Comparison of ENCODE assay signal across 16 cellular contexts in the genomic region with DNA sequence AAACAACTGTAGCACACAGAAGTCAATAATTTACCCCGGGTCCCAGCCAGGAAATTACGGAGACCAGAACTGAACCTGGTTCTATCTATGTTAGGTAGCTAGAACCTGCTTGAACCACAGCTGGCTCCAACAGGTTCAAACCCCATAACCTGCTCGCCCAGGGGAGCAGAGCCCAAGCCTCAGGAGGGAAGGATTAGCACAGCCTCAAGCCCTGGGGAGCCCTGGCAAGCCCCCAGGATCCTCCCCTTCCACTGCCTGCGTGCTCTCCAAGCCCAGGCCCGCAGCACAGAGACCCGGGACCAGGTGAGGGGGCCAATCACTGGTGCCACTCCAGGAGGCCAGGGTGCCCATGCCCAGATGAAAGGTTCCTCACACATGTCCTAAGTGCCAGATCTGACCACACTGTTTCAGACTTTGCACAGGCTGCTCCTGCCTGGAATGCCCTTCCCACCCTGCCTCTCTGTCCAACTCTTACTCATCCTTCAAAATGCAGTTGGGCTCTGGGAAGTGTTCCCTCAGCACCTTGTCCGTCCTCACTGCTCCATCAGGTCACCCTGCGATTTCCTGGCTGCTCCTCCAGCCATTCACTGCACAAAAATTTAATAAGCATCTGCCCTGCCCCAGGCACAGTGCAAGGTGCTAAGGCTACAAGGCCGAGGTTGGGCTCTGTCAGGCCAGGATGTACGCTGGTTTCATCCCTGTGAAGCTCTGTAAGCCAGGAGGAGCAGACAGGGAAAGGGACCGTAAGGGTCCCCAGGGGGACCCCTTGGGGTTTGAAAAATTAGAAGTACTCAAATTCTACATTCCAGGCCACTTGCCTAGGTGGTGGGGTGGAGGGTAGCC. TPM values are rescaled to one million over a fixed set of nuclear protein-coding genes. Genes with fewer than 3 reads are reported as not detected.
DNase-seq lines count a peak whose midpoint lies in the region; ATAC-seq, FAIRE-seq and TF ChIP-seq lines count a peak whose summit lies in the region.
"Had no signal": no experiment of that assay in that cellular context is flagged by ENCODE, and none has a peak within 500 bp of the region (broad histone marks: within the 10 kb centered on the region; RNA-seq: fewer than 3 reads in every experiment).

No MANE protein-coding gene starts in this region.

- H3K36me3 ChIP-seq in GM23338 (ENCODE audit: insufficient read depth): no peaks in the 10 kb centered on the region
- no peaks in the 10 kb centered on the region for H3K36me3 ChIP-seq in small intestine (ENCODE audit: control insufficient read depth in 2 of 2, insufficient read depth in 2 of 2, low read length in 2 of 2)
- peaks cover 3% of the 10 kb centered on the region; the same call in 1 of the 2 replicates for H3K36me3 ChIP-seq in WERI-Rb-1

- no peaks in the 10 kb centered on the region for H3K9me3 ChIP-seq in small intestine (ENCODE audit: control insufficient read depth, low read depth)
- H3K9me3 ChIP-seq in WERI-Rb-1 (ENCODE audit: severe bottlenecking): no peaks in the 10 kb centered on the region

- H3K27me3 ChIP-seq in GM23338 (ENCODE audit: insufficient read depth) (no peaks in the 10 kb centered on the region), small intestine (ENCODE audit: control insufficient read depth in 2 of 2, insufficient read depth in 2 of 2, low read length in 2 of 2) (no peaks in the 10 kb centered on the region), WERI-Rb-1 (ENCODE audit: insufficient read depth, low read depth, severe bottlenecking) (no peaks in the 10 kb centered on the region)

- no peak overlapping the region for H2AFZ ChIP-seq in GM23338

- intact Hi-C loops in activated CD4-positive, alpha-beta memory T cell treated with anti-CD3 and anti-CD28 coated beads for 36 hours (cut with micrococcal nuclease): no loop called here

- TF ChIP-seq CTCF in GM23338 (conservative IDR thresholded peaks at IDR 0.05; ENCODE audit: low read depth in 2 of 2): no peak
- TF ChIP-seq CTCF in WERI-Rb-1 (IDR thresholded peaks at IDR 0.05; ENCODE audit: low read depth, low read length): no peak

- peaks cover 14% of the 10 kb centered on the region for H3K27me3 Mint-ChIP-seq in GM23338 (ENCODE audit: insufficient read depth, low read depth, poor library complexity)
- no peaks in the 10 kb centered on the region for H3K27me3 Mint-ChIP-seq in activated CD4-positive, alpha-beta memory T cell treated with anti-CD3 and anti-CD28 coated beads for 36 hours
- H3K27me3 Mint-ChIP-seq: CD8-positive, alpha-beta memory T cell; central memory CD8-positive, alpha-beta T cell; IgD-negative memory B cell; naive thymus-derived CD4-positive, alpha-beta T cell had no signal

- H3K27ac Mint-ChIP-seq in GM23338: peak overlapping the region; percentile 72
- H3K27ac Mint-ChIP-seq in activated CD4-positive, alpha-beta memory T cell treated with anti-CD3 and anti-CD28 coated beads for 36 hours: no peak overlapping the region
- H3K27ac Mint-ChIP-seq: IgD-negative memory B cell had no signal

- H3K9me2 ChIP-seq in GM23338 (ENCODE audit: insufficient read depth): no peaks in the 10 kb centered on the region

- POLR2A ChIA-PET in activated CD4-positive, alpha-beta memory T cell treated with anti-CD3 and anti-CD28 coated beads for 36 hours (lab: Charles Lee): no interaction called here

- no peak overlapping the region for H3K4me2 ChIP-seq in GM23338

- ATAC-seq in GM23338 (no peak), HG03108 (IDR thresholded peaks at IDR 0.05; ENCODE audit: unreplicated experiment) (no peak)
- ATAC-seq: naive thymus-derived CD4-positive, alpha-beta T cell had no signal

- no peak overlapping the region for H3K4me3 ChIP-seq in GM23338
- no peak overlapping the region for H3K4me3 ChIP-seq in small intestine (ENCODE audit: low read depth in 1 of 2, low read length in 2 of 2)
- H3K4me3 ChIP-seq in WERI-Rb-1 (ENCODE audit: low read depth, low read length): no peak overlapping the region

- no peaks in the 10 kb centered on the region; the same call in 2 of the 3 replicates for H3K9me3 Mint-ChIP-seq in GM23338
- no peaks in the 10 kb centered on the region for H3K9me3 Mint-ChIP-seq in activated CD4-positive, alpha-beta memory T cell treated with anti-CD3 and anti-CD28 coated beads for 36 hours
- H3K9me3 Mint-ChIP-seq: CD8-positive, alpha-beta memory T cell; central memory CD8-positive, alpha-beta T cell; IgD-negative memory B cell; naive thymus-derived CD4-positive, alpha-beta T cell had no signal

- H3K36me3 Mint-ChIP-seq in GM23338 (ENCODE audit: low read depth): peaks cover 25% of the 10 kb centered on the region
- H3K36me3 Mint-ChIP-seq in activated CD4-positive, alpha-beta memory T cell treated with anti-CD3 and anti-CD28 coated beads for 36 hours: no peaks in the 10 kb centered on the region
- H3K36me3 Mint-ChIP-seq: IgD-negative memory B cell had no signal

- H3K27ac ChIP-seq in GM23338 (ENCODE audit: low read depth) (no peak overlapping the region), angular gyrus (ENCODE audit: low read depth, low read length) (peak overlapping the region; percentile 1), small intestine (ENCODE audit: low read depth in 1 of 2, low read length in 1 of 2) (peak overlapping the region; percentile 69 to 89), WERI-Rb-1 (no peak overlapping the region)

- no peaks in the 10 kb centered on the region for H3K79me2 ChIP-seq in GM23338 (replicated peaks; ENCODE audit: insufficient read depth)

- H3K4me1 ChIP-seq in GM23338 (ENCODE audit: insufficient read depth): peaks cover 8% of the 10 kb centered on the region; the same call in 1 of the 2 replicates
- H3K4me1 ChIP-seq in small intestine (ENCODE audit: control insufficient read depth in 2 of 2, insufficient read depth in 1 of 2, low read depth in 1 of 2, low read length in 1 of 2): peaks cover 3 to 4% of the 10 kb centered on the region in 2 donors

- H3F3A ChIP-seq in GM23338 (replicated peaks; ENCODE audit: low read depth): no peaks in the 10 kb centered on the region

- DNase-seq in GM23338 (ENCODE audit: low spot score): no peak
- peak; percentile 71 for DNase-seq in kidney tubule cell (ENCODE audit: low spot score)
- peak; percentile 79 for DNase-seq in small intestine
- no peak for DNase-seq in SKM-1 (lab: John Stamatoyannopoulos, UW; ENCODE audit: unreplicated experiment)
- no peak for DNase-seq in activated CD4-positive, alpha-beta memory T cell treated with anti-CD3 and anti-CD28 coated beads for 36 hours
- no peak for DNase-seq in WERI-Rb-1
- DNase-seq: activated naive CD4-positive, alpha-beta T cell treated with anti-CD3 and anti-CD28 coated beads, Interleukin-2, amount 50 U/mL, for 16 hours; CD8-positive, alpha-beta memory T cell; naive thymus-derived CD4-positive, alpha-beta T cell; NCI-H1436; NCI-H526; T1000 had no signal

- peaks cover 67% of the 10 kb centered on the region for H3K4me1 Mint-ChIP-seq in GM23338
- peaks cover 20% of the 10 kb centered on the region for H3K4me1 Mint-ChIP-seq in activated CD4-positive, alpha-beta memory T cell treated with anti-CD3 and anti-CD28 coated beads for 36 hours (ENCODE audit: low read depth)
- H3K4me1 Mint-ChIP-seq: IgD-negative memory B cell had no signal

- H3K4me3 Mint-ChIP-seq in GM23338: no peak overlapping the region
- no peak overlapping the region for H3K4me3 Mint-ChIP-seq in activated CD4-positive, alpha-beta memory T cell treated with anti-CD3 and anti-CD28 coated beads for 36 hours
- H3K4me3 Mint-ChIP-seq: CD8-positive, alpha-beta memory T cell; central memory CD8-positive, alpha-beta T cell; IgD-negative memory B cell; naive thymus-derived CD4-positive, alpha-beta T cell had no signal

- CTCF ChIA-PET in activated CD4-positive, alpha-beta memory T cell treated with anti-CD3 and anti-CD28 coated beads for 36 hours (lab: Charles Lee): no interaction called here

- no peak for FAIRE-seq in small intestine (lab: Jason Lieb, UNC)

- WGBS in small intestine, 3 donors: 21 to 57% (median 30%) methylated on average over 11 of the region's 11 CpGs

- H4K20me1 ChIP-seq in GM23338 (replicated peaks; ENCODE audit: insufficient read depth): no peaks in the 10 kb centered on the region

TF ChIP-seq in GM23338, 12 proteins besides CTCF, POLR2A, EP300 and RAD21 (continues in another document):
- TF ChIP-seq, protein P1, sequence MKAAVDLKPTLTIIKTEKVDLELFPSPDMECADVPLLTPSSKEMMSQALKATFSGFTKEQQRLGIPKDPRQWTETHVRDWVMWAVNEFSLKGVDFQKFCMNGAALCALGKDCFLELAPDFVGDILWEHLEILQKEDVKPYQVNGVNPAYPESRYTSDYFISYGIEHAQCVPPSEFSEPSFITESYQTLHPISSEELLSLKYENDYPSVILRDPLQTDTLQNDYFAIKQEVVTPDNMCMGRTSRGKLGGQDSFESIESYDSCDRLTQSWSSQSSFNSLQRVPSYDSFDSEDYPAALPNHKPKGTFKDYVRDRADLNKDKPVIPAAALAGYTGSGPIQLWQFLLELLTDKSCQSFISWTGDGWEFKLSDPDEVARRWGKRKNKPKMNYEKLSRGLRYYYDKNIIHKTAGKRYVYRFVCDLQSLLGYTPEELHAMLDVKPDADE (IDR thresholded peaks at IDR 0.05): no peak

RNA-seq across cellular contexts. Expression of a gene that starts 32.2 kb away (rescaled TPM):
- 11.1 and 17.0 TPM in 2 replicates for total RNA-seq in GM23338 (2014; rRNA removed; shearing (Covaris generic))
- polyA plus RNA-seq in GM23338 (2016; fragmentation: Nextera tagmentation; extraction: Ambion mirVana) (5.8 and 6.3 TPM in 2 replicates), small intestine (10 to 100 TPM; 20.0 to 41.5 (median 28.2) TPM)
- total RNA-seq in activated CD4-positive, alpha-beta memory T cell treated with anti-CD3 and anti-CD28 coated beads for 36 hours: 10 to 100 TPM; 16.3 to 18.8 TPM

Comparison
In these comparisons a context has a peak if more than half of its experiments do, and no peak if none do; other contexts are left out.
1. DNase-seq: peak in kidney tubule cell (single experiment) and small intestine (single experiment); none in GM23338 (single experiment), SKM-1 (single experiment), activated CD4-positive, alpha-beta memory T cell treated with anti-CD3 and anti-CD28 coated beads for 36 hours (single experiment) and WERI-Rb-1 (single experiment).
2. H3K27ac ChIP-seq: peak in angular gyrus (single experiment) and small intestine (2 of 2); none in GM23338 (single experiment) and WERI-Rb-1 (single experiment).